13 cellular contexts compared by ENCODE assay signal in the genomic region with DNA sequence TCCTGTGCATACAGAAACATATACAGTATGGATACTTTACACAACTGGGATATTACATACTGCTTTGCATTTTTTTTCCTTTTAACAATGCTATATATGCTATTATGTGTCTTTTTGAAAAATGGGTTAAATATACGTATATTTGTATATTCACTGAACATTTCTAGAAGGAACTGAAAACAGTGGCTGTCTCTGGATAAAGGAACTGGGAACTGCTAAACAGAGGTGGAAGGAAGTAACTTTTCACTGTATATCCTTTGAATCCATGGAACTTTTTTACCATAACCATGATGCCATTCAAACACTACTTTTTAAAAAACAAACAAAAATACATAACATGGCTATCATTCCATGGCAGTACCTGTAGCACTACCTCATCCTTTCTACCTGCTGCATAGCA. TPM values are rescaled to one million over a fixed set of nuclear protein-coding genes. Genes with fewer than 3 reads are reported as not detected.
DNase-seq lines count a peak whose midpoint lies in the region; ATAC-seq and TF ChIP-seq lines count a peak whose summit lies in the region.
"Had no signal": no experiment of that assay in that cellular context is flagged by ENCODE, and none has a peak within 500 bp of the region (broad histone marks: within the 10 kb centered on the region; RNA-seq: fewer than 3 reads in every experiment).

No MANE protein-coding gene starts in this region.

- H3K79me2 ChIP-seq in H9 (ENCODE audit: insufficient read depth, low read length) = no peaks in the 10 kb centered on the region

- H3K27ac ChIP-seq in H9 (ENCODE audit: insufficient read length, low read depth, low read length) (no peak overlapping the region), body of pancreas (no peak overlapping the region)
- H3K27ac ChIP-seq in naive thymus-derived CD4-positive, alpha-beta T cell (ENCODE audit: low read depth, low read length) = peak overlapping the region; percentile 76

- no peaks in the 10 kb centered on the region for H4K20me1 ChIP-seq in H9 (ENCODE audit: control insufficient read depth, insufficient read depth, insufficient read length)

- H3K27me3 Mint-ChIP-seq in H9 (ENCODE audit: low read depth) = peaks cover 8% of the 10 kb centered on the region; the same call in 1 of the 2 replicates
- peaks cover 2% of the 10 kb centered on the region for H3K27me3 Mint-ChIP-seq in activated T-helper 17 cell treated with anti-CD3 and anti-CD28 coated beads, Interleukin-2, amount 50 U/mL, for 72 hours
- peaks cover 4 to 24% (median 7%) of the 10 kb centered on the region in 5 donors for H3K27me3 Mint-ChIP-seq in naive thymus-derived CD4-positive, alpha-beta T cell

- TF ChIP-seq CTCF in H9 (conservative IDR thresholded peaks at IDR 0.05) (no peak), body of pancreas (IDR thresholded peaks at IDR 0.05) (no peak)

- H3K36me3 Mint-ChIP-seq in H9 (ENCODE audit: insufficient read depth in 1 of 3, low read depth in 3 of 3) = peaks cover 2 to 34% (median 33%) of the 10 kb centered on the region in 3 experiments; a peak in 5 of 7 replicates
- peaks cover 51% of the 10 kb centered on the region for H3K36me3 Mint-ChIP-seq in activated T-helper 17 cell treated with anti-CD3 and anti-CD28 coated beads, Interleukin-2, amount 50 U/mL, for 72 hours (ENCODE audit: low read depth)
- peaks cover 3 to 28% (median 10%) of the 10 kb centered on the region in 5 donors for H3K36me3 Mint-ChIP-seq in naive thymus-derived CD4-positive, alpha-beta T cell

- no peak overlapping the region for H4K8ac ChIP-seq in H9 (replicated peaks; ENCODE audit: insufficient read length, low read depth, low read length)

- H3K4ac ChIP-seq in H9 (ENCODE audit: low read depth, low read length) = no peak overlapping the region

- DNase-seq in CD1c-positive myeloid dendritic cell (ENCODE audit: extremely low spot score) (peak; percentile 68), H9 (no peak), body of pancreas (no peak), putamen (ENCODE audit: low spot score) (no peak)
- DNase-seq in naive thymus-derived CD4-positive, alpha-beta T cell = no peak
- DNase-seq: DMS 273 treated with DMSO at 0.1 percent for 48 hours, left ventricle myocardium superior, SHP77 had no signal

- no peak overlapping the region for H2AFZ ChIP-seq in H9 (ENCODE audit: low read length)

- H3K4me1 Mint-ChIP-seq in H9 = peaks cover 13 to 14% of the 10 kb centered on the region in 2 experiments
- H3K4me1 Mint-ChIP-seq in activated T-helper 17 cell treated with anti-CD3 and anti-CD28 coated beads, Interleukin-2, amount 50 U/mL, for 72 hours = peaks cover 9% of the 10 kb centered on the region
- H3K4me1 Mint-ChIP-seq in naive thymus-derived CD4-positive, alpha-beta T cell = peaks cover 10 to 36% (median 23%) of the 10 kb centered on the region in 7 donors

- no peak overlapping the region for H2BK120ac ChIP-seq in H9 (ENCODE audit: low read depth, low read length, poor library complexity, severe bottlenecking)

- H3K4me3 ChIP-seq in naive thymus-derived CD4-positive, alpha-beta T cell (ENCODE audit: low read length) = no peak overlapping the region
- H3K4me3 ChIP-seq in body of pancreas = no peak overlapping the region

- no peak for TF ChIP-seq POLR2A in body of pancreas (IDR thresholded peaks at IDR 0.05)

- H3K9me3 ChIP-seq in H9 (ENCODE audit: control insufficient read depth, low read depth, low read length) (no peaks in the 10 kb centered on the region), body of pancreas (no peaks in the 10 kb centered on the region)
- H3K9me3 ChIP-seq in naive thymus-derived CD4-positive, alpha-beta T cell (ENCODE audit: control insufficient read depth in 2 of 3, low read length in 3 of 3) = no peaks in the 10 kb centered on the region
- H3K9me3 ChIP-seq: gastroesophageal sphincter had no signal

- H2BK5ac ChIP-seq in H9 (ENCODE audit: insufficient read length, low read length) = no peak overlapping the region

- H2BK20ac ChIP-seq in H9 (ENCODE audit: low read depth, low read length, poor library complexity, severe bottlenecking) = no peak overlapping the region

- H3K4me3 Mint-ChIP-seq in H9 = peak overlapping the region; percentile 71 to 83; a peak in 1 of 5 replicates
- H3K4me3 Mint-ChIP-seq in activated T-helper 17 cell treated with anti-CD3 and anti-CD28 coated beads, Interleukin-2, amount 50 U/mL, for 72 hours = peak overlapping the region; percentile 87
- peak overlapping the region; percentile 83 to 98 (median 93) for H3K4me3 Mint-ChIP-seq in naive thymus-derived CD4-positive, alpha-beta T cell

- H3K9me3 Mint-ChIP-seq in H9 = no peaks in the 10 kb centered on the region
- H3K9me3 Mint-ChIP-seq in activated T-helper 17 cell treated with anti-CD3 and anti-CD28 coated beads, Interleukin-2, amount 50 U/mL, for 72 hours = no peaks in the 10 kb centered on the region
- no peaks in the 10 kb centered on the region for H3K9me3 Mint-ChIP-seq in naive thymus-derived CD4-positive, alpha-beta T cell

- H3K27me3 ChIP-seq in H9 (ENCODE audit: insufficient read depth, low read length) = no peaks in the 10 kb centered on the region
- no peaks in the 10 kb centered on the region for H3K27me3 ChIP-seq in naive thymus-derived CD4-positive, alpha-beta T cell (ENCODE audit: control insufficient read depth in 2 of 2, insufficient read depth in 2 of 2, low read length in 2 of 2)
- H3K27me3 ChIP-seq in body of pancreas = no peaks in the 10 kb centered on the region
- H3K27me3 ChIP-seq: gastroesophageal sphincter had no signal

- H3K4me1 ChIP-seq in H9 (ENCODE audit: insufficient read depth, low read length) (no peaks in the 10 kb centered on the region; the same call in 1 of the 2 replicates), body of pancreas (peaks cover 12% of the 10 kb centered on the region)
- H3K4me1 ChIP-seq in naive thymus-derived CD4-positive, alpha-beta T cell (ENCODE audit: control insufficient read depth in 2 of 2, insufficient read depth in 2 of 2, low read length in 2 of 2) = peaks cover 9 to 10% of the 10 kb centered on the region in 2 donors

- H3K27ac Mint-ChIP-seq in H9 = no peak overlapping the region
- peak overlapping the region; percentile 89 for H3K27ac Mint-ChIP-seq in activated T-helper 17 cell treated with anti-CD3 and anti-CD28 coated beads, Interleukin-2, amount 50 U/mL, for 72 hours
- peak overlapping the region in 2 of 9 donors; percentile 75 to 85 for H3K27ac Mint-ChIP-seq in naive thymus-derived CD4-positive, alpha-beta T cell

- no peak overlapping the region for H3K4me2 ChIP-seq in H9 (ENCODE audit: insufficient read depth, insufficient read length, low read length)

- H3K23me2 ChIP-seq in H9 (ENCODE audit: insufficient read length, low read depth, low read length, poor library complexity, severe bottlenecking) = no peaks in the 10 kb centered on the region

- no peak overlapping the region for H4K5ac ChIP-seq in H9 (ENCODE audit: insufficient read length, low read depth, low read length)

- H3T11ph ChIP-seq in H9 (ENCODE audit: low read length) = no peak overlapping the region

- H3K9ac ChIP-seq in H9 (ENCODE audit: extremely low read depth, insufficient read length, low read length) = no peak overlapping the region

- CTCF ChIA-PET in naive thymus-derived CD4-positive, alpha-beta T cell (lab: Charles Lee) = interaction anchor here (0.6 kb wide), 1 partner anchor 34 kb away, joined by 5 read pairs; no protein-coding TSS in a partner anchor

- intact Hi-C loops in naive thymus-derived CD4-positive, alpha-beta T cell (cut with micrococcal nuclease) = loop anchor here in 1 of 2 donors (5.0 kb wide), 1 partner anchor 190 kb away; no protein-coding TSS in a partner anchor
- intact Hi-C loops in body of pancreas (cut with DNase I) = no loop called here

- H3K14ac ChIP-seq in H9 (ENCODE audit: insufficient read depth, low read length) = no peak overlapping the region

- no peak overlapping the region for H3K56ac ChIP-seq in H9 (ENCODE audit: insufficient read length, low read depth, low read length)

- H3K23ac ChIP-seq in H9 (ENCODE audit: insufficient read length, low read depth, low read length) = no peak overlapping the region

- H2BK12ac ChIP-seq in H9 (ENCODE audit: insufficient read length, low read depth, low read length) = no peak overlapping the region

- no peak overlapping the region for H2BK15ac ChIP-seq in H9 (ENCODE audit: low read depth, low read length)

- WGBS in H9 (ENCODE audit: extremely low coverage, insufficient read length, low lambda C conversion rate) = no CpG with 5 or more reads among the region's 1 CpG
- WGBS in body of pancreas, 2 donors = 83 to 92% methylated on average over 1 of the region's 1 CpG

- peaks cover 0 to 30% (median 4%) of the 10 kb centered on the region in 3 experiments for H3K36me3 ChIP-seq in naive thymus-derived CD4-positive, alpha-beta T cell (ENCODE audit: control insufficient read depth in 2 of 3, insufficient read depth in 3 of 3, low read length in 3 of 3)
- H3K36me3 ChIP-seq in body of pancreas (replicated peaks in 1 of 2; ENCODE audit: insufficient read depth in 1 of 2, low read depth in 2 of 2) = peaks cover 0 to 1% of the 10 kb centered on the region in 2 donors

- POLR2A ChIA-PET in naive thymus-derived CD4-positive, alpha-beta T cell (lab: Charles Lee) = no interaction called here

- H4K91ac ChIP-seq in H9 (ENCODE audit: insufficient read length, low read depth, low read length) = no peak overlapping the region

- no peaks in the 10 kb centered on the region for H3K79me1 ChIP-seq in H9 (ENCODE audit: insufficient read depth, low read depth, low read length, poor library complexity, severe bottlenecking)

- no peak overlapping the region for H2AK5ac ChIP-seq in H9 (ENCODE audit: insufficient read length, low read length)

- no peak overlapping the region for H3K18ac ChIP-seq in H9 (ENCODE audit: insufficient read length, low read depth, low read length)

- no peak for ATAC-seq in activated T-helper 17 cell treated with anti-CD3 and anti-CD28 coated beads, Interleukin-2, amount 50 U/mL, for 72 hours (replicated peaks)
- ATAC-seq in naive thymus-derived CD4-positive, alpha-beta T cell = no peak
- no peak for ATAC-seq in body of pancreas
- no peak for ATAC-seq in HG02571 (IDR thresholded peaks at IDR 0.05; ENCODE audit: unreplicated experiment)
- ATAC-seq in GM18519 (IDR thresholded peaks at IDR 0.05; ENCODE audit: low FRiP score, unreplicated experiment) = no peak
- ATAC-seq: gastroesophageal sphincter, left ventricle myocardium superior had no signal

RNA-seq across cellular contexts. Expression of gene MTFMT, which starts 1.8 kb away (rescaled TPM):
- total RNA-seq in H9 (2021) (13.2 and 16.0 TPM in 2 replicates), body of pancreas (10 to 100 TPM; 10.1 to 22.1 TPM)
- total RNA-seq in activated T-helper 17 cell treated with anti-CD3 and anti-CD28 coated beads, Interleukin-2, amount 50 U/mL, for 72 hours = 10 to 100 TPM; 11.6 to 17.1 TPM
- 10 to 100 TPM in 4 of 5 experiments, 1 to 10 TPM in 1; 7.1 to 24.8 (median 12.7) TPM for total RNA-seq in naive thymus-derived CD4-positive, alpha-beta T cell
- 10 to 100 TPM; 19.7 to 21.5 TPM for polyA plus RNA-seq in naive thymus-derived CD4-positive, alpha-beta T cell

RNA-seq across cellular contexts. Expression of gene SLC51B, which starts 17.6 kb away (rescaled TPM):
- total RNA-seq in H9 (2021) = not detected in 2 replicates
- total RNA-seq in activated T-helper 17 cell treated with anti-CD3 and anti-CD28 coated beads, Interleukin-2, amount 50 U/mL, for 72 hours = not detected
- total RNA-seq in naive thymus-derived CD4-positive, alpha-beta T cell = not detected
- not detected for polyA plus RNA-seq in naive thymus-derived CD4-positive, alpha-beta T cell
- total RNA-seq in body of pancreas = not detected
- total RNA-seq: gastroesophageal sphincter, left ventricle myocardium superior had no signal

RNA-seq across cellular contexts. Expression of gene SPG21, which starts 37.9 kb away (rescaled TPM):
- total RNA-seq in H9 (2021) = 64.2 and 66.6 TPM in 2 replicates
- total RNA-seq in activated T-helper 17 cell treated with anti-CD3 and anti-CD28 coated beads, Interleukin-2, amount 50 U/mL, for 72 hours = 10 to 100 TPM; 65.1 to 87.7 TPM
- 10 to 100 TPM; 42.5 to 72.3 (median 60.0) TPM for total RNA-seq in naive thymus-derived CD4-positive, alpha-beta T cell
- 100 to 1,000 TPM; 123 to 140 TPM for polyA plus RNA-seq in naive thymus-derived CD4-positive, alpha-beta T cell
- 10 to 100 TPM; 33.0 to 46.4 TPM for total RNA-seq in body of pancreas

RNA-seq across cellular contexts. Expression of gene RASL12, which starts 40.2 kb away (rescaled TPM):
- 7.5 and 7.7 TPM in 2 replicates for total RNA-seq in H9 (2021)
- total RNA-seq in activated T-helper 17 cell treated with anti-CD3 and anti-CD28 coated beads, Interleukin-2, amount 50 U/mL, for 72 hours = not detected
- not detected for total RNA-seq in naive thymus-derived CD4-positive, alpha-beta T cell
- not detected for polyA plus RNA-seq in naive thymus-derived CD4-positive, alpha-beta T cell
- 1 to 10 TPM; 3.1 to 4.6 TPM for total RNA-seq in body of pancreas
- total RNA-seq: HT-29 had no signal

RNA-seq across cellular contexts. Expression of gene KBTBD13, which starts 49.0 kb away (rescaled TPM):
- total RNA-seq in H9 (2021) (not detected in 2 replicates), body of pancreas (not detected)
- not detected for total RNA-seq in activated T-helper 17 cell treated with anti-CD3 and anti-CD28 coated beads, Interleukin-2, amount 50 U/mL, for 72 hours
- total RNA-seq in naive thymus-derived CD4-positive, alpha-beta T cell = not detected
- polyA plus RNA-seq in naive thymus-derived CD4-positive, alpha-beta T cell = not detected
- total RNA-seq: gastroesophageal sphincter, HT-29 had no signal
